ENCODE assay signal across 11 cellular contexts in genomic region chr12:78888583-78888982, GRCh38. TPM values are rescaled to one million over a fixed set of nuclear protein-coding genes. Genes with fewer than 3 reads are reported as not detected.
DNase-seq lines count a peak whose midpoint lies in the region; ATAC-seq and TF ChIP-seq lines count a peak whose summit lies in the region.
"Had no signal": no experiment of that assay in that cellular context is flagged by ENCODE, and none has a peak within 500 bp of the region (broad histone marks: within the 10 kb centered on the region; RNA-seq: fewer than 3 reads in every experiment).

No MANE protein-coding gene starts in this region.

- in situ Hi-C loops in KBM-7 (cut with MboI; ENCODE audit: low pct_unique_long_range_greater_than_20kb, low sequenced_read_pairs) = no loop called here

- peak; percentile 76 for DNase-seq in KBM-7
- DNase-seq in memory B cell (ENCODE audit: low spot score in 2 of 2) = peak in 1 of 2 donors; percentile 10
- no peak for DNase-seq in GF-D8 (lab: John Stamatoyannopoulos, UW)
- no peak for DNase-seq in omental fat pad (ENCODE audit: low spot score)
- DNase-seq in stimulated activated naive CD8-positive, alpha-beta T cell treated with anti-CD3 and anti-CD28 coated beads, Interleukin-15, Interleukin-2, amounts not matched to agents 100 U/mL and 50 U/mL, for 24 hours = no peak
- DNase-seq in cerebellum (ENCODE audit: low spot score) = no peak

- H3K36me3 Mint-ChIP-seq in memory B cell = no peaks in the 10 kb centered on the region
- H3K36me3 Mint-ChIP-seq: activated naive CD4-positive, alpha-beta T cell treated with anti-CD3 and anti-CD28 coated beads, Interleukin-2, amount 50 U/mL, for 72 hours had no signal

- H3K27ac Mint-ChIP-seq in memory B cell = no peak overlapping the region
- H3K27ac Mint-ChIP-seq: activated naive CD4-positive, alpha-beta T cell treated with anti-CD3 and anti-CD28 coated beads, Interleukin-2, amount 50 U/mL, for 72 hours; nephron had no signal

- peak; percentile 94 for ATAC-seq in GM18907 (IDR thresholded peaks at IDR 0.05; ENCODE audit: unreplicated experiment)
- peak; percentile 87 for ATAC-seq in HG02642 (IDR thresholded peaks at IDR 0.05; ENCODE audit: poor library complexity, unreplicated experiment)
- ATAC-seq in memory B cell (ENCODE audit: low read depth) = peak; percentile 98
- ATAC-seq in omental fat pad (ENCODE audit: low FRiP score) = no peak
- ATAC-seq in stimulated activated naive CD8-positive, alpha-beta T cell treated with anti-CD3 and anti-CD28 coated beads, Interleukin-15, Interleukin-2, amounts not matched to agents 100 U/mL and 50 U/mL, for 24 hours = no peak
- ATAC-seq: activated naive CD4-positive, alpha-beta T cell treated with anti-CD3 and anti-CD28 coated beads, Interleukin-2, amount 50 U/mL, for 72 hours had no signal

- peak overlapping the region; percentile 53 for H3K4me3 Mint-ChIP-seq in memory B cell
- H3K4me3 Mint-ChIP-seq: nephron had no signal

- H3K27me3 Mint-ChIP-seq in memory B cell = no peaks in the 10 kb centered on the region

- H3K9me3 Mint-ChIP-seq in memory B cell = no peaks in the 10 kb centered on the region
- H3K9me3 Mint-ChIP-seq: nephron had no signal

- peaks cover 6% of the 10 kb centered on the region for H3K4me1 Mint-ChIP-seq in memory B cell
- H3K4me1 Mint-ChIP-seq: nephron had no signal

- no peak for TF ChIP-seq CTCF in omental fat pad (IDR thresholded peaks at IDR 0.05)

RNA-seq across cellular contexts. Expression of gene SYT1, which starts 24.0 kb away (rescaled TPM):
- 1 to 10 TPM in 3 of 4 donors, under 1 TPM in 1; 0.72 to 3.1 (median 1.7) TPM for total RNA-seq in omental fat pad
- 128 TPM for total RNA-seq in cerebellum
- total RNA-seq: activated naive CD4-positive, alpha-beta T cell treated with anti-CD3 and anti-CD28 coated beads, Interleukin-2, amount 50 U/mL, for 72 hours; T-helper 1 cell treated with Interleukin-12 subunit alpha and Interleukin-12 subunit beta and Interleukin-4 antibody, amounts not matched to agents 30 ng/mL and 1 ng/mL, for 36 hours had no signal

Comparison
In these comparisons a context has a peak if more than half of its experiments do, and no peak if none do; other contexts are left out.
1. ATAC-seq: peak in GM18907 (single experiment), HG02642 (single experiment) and memory B cell (single experiment); none in omental fat pad (single experiment) and stimulated activated naive CD8-positive, alpha-beta T cell treated with anti-CD3 and anti-CD28 coated beads, Interleukin-15, Interleukin-2, amounts not matched to agents 100 U/mL and 50 U/mL, for 24 hours (single experiment).
2. RNA of gene SYT1, which starts 24.0 kb away (total RNA-seq): 128 TPM in cerebellum (single experiment); 0.72 to 3.1 TPM in omental fat pad; every median in the first group is over 10 times any median in the second.